In the genomic region with DNA sequence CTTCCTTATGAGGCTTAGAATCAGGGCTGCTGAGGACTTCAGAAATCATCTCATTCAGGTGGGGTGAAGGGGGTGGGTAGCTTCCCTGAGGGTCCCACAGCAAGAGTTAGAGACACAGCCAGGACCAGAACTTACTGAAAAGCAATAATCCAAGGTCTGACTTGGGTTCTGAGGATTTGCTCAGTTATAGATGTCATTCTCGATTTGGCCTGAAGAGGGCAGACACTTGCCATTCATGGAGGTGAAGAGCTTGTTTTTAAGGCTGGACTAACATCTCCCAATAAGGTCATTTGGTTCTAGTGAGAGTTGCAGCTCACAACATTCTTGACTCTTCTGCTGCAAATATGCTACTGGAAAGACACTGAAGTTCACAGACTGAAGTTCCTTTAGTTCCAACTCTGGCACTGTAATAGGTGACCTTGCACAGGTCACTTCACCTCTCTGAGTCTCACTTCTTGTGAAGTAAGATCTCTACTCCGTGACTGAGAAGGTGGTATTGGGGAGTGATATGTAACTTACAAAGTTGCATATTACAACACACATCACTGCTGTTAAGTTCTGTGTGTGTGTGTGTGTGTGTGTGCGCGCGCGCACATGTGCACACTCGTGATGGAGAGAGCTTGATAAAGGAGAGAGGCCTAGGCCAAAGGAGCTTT, we compare ENCODE assay signal across 8 cellular contexts.
A peak's percentile ranks its signal among the peaks of the same experiment; 100 is the strongest.
DNase-seq lines count a peak whose midpoint lies in the region; ATAC-seq and TF ChIP-seq lines count a peak whose summit lies in the region.

No MANE protein-coding gene starts in this region.

- ATAC-seq in GM21515 (IDR thresholded peaks at IDR 0.05; ENCODE audit: unreplicated experiment): peak; percentile 89
- ATAC-seq in stimulated activated naive CD8-positive, alpha-beta T cell treated with anti-CD3 and anti-CD28 coated beads, Interleukin-15, amount 100 ng/mL, for 72 hours: peak; percentile 38

- H3K9ac ChIP-seq in OCI-LY1 (ENCODE audit: low read length) (no peak overlapping the region), mammary epithelial cell (ENCODE audit: insufficient read depth, low read length) (no peak overlapping the region)

- H3K4me1 ChIP-seq in OCI-LY1 (ENCODE audit: insufficient read depth, low read length, severe bottlenecking) (no peaks in the 10 kb centered on the region), mammary epithelial cell (ENCODE audit: insufficient read depth, low read length) (no peaks in the 10 kb centered on the region)

- no peak overlapping the region for H3K27ac ChIP-seq in OCI-LY1 (ENCODE audit: low read depth, low read length, poor library complexity, severe bottlenecking)
- no peak overlapping the region for H3K27ac ChIP-seq in mammary epithelial cell (ENCODE audit: insufficient read depth, low read depth, low read length)

- H2AFZ ChIP-seq in OCI-LY1 (ENCODE audit: low read length) (no peak overlapping the region), mammary epithelial cell (ENCODE audit: low read depth, low read length) (no peak overlapping the region)

- no peak overlapping the region for H3K4me3 ChIP-seq in OCI-LY1 (ENCODE audit: low read depth, low read length, poor library complexity, severe bottlenecking)
- no peak overlapping the region for H3K4me3 ChIP-seq in mammary epithelial cell (replicated peaks in 1 of 3; ENCODE audit: insufficient read depth in 1 of 3, low read depth in 2 of 3, low read length in 3 of 3)

- CTCF ChIA-PET in mammary epithelial cell (lab: Charles Lee; ENCODE audit: low non-redundant PET): interaction anchor here (0.6 to 1.0 kb wide), 7 partner anchors 8 to 308 kb away, joined by 3 to 7 read pairs (median 4); no protein-coding TSS in a partner anchor

- H3K36me3 ChIP-seq in OCI-LY1 (ENCODE audit: insufficient read depth, low read length) (no peaks in the 10 kb centered on the region), mammary epithelial cell (ENCODE audit: insufficient read depth, low read length) (peaks cover 3% of the 10 kb centered on the region)

- no TSS peak for BruUV-seq in mammary epithelial cell (replicated peaks; lab: Mats Ljungman, UMichigan)

- peaks cover 3% of the 10 kb centered on the region for H3K4me1 Mint-ChIP-seq in activated CD4-positive, alpha-beta T cell treated with anti-CD3 and anti-CD28 coated beads, Interleukin-2, amount 10 ng/mL, durations not matched to agents 24 days and 14 days
- H3K4me1 Mint-ChIP-seq in stimulated activated naive CD8-positive, alpha-beta T cell treated with anti-CD3 and anti-CD28 coated beads, Interleukin-15, amount 100 ng/mL, for 72 hours: no peaks in the 10 kb centered on the region

- no peaks in the 10 kb centered on the region for H3K36me3 Mint-ChIP-seq in activated CD4-positive, alpha-beta T cell treated with anti-CD3 and anti-CD28 coated beads, Interleukin-2, amount 10 ng/mL, durations not matched to agents 24 days and 14 days (ENCODE audit: low read depth)

- intact Hi-C loops in activated CD4-positive, alpha-beta T cell treated with anti-CD3 and anti-CD28 coated beads, Interleukin-2, amount 10 ng/mL, durations not matched to agents 24 days and 14 days (cut with micrococcal nuclease): loop anchor here (1.0 to 2.0 kb wide), 3 partner anchors 224 to 377 kb away; partner anchors contain the start of gene DEPDC1
- intact Hi-C loops in mammary epithelial cell (cut with micrococcal nuclease): loop anchor here (1.0 kb wide), 5 partner anchors 112 to 323 kb away; partner anchors contain the start of gene WLS

- H3K27me3 ChIP-seq in OCI-LY1 (ENCODE audit: insufficient read depth, low read length) (no peaks in the 10 kb centered on the region), mammary epithelial cell (ENCODE audit: insufficient read depth, low read length) (no peaks in the 10 kb centered on the region)

- 37% methylated on average over 7 of the region's 7 CpGs for WGBS in mammary epithelial cell (ENCODE audit: low coverage, missing lambda C conversion rate)

- H3K9me2 ChIP-seq in OCI-LY1 (ENCODE audit: low read depth, low read length): no peaks in the 10 kb centered on the region

- H4K20me1 ChIP-seq in OCI-LY1 (ENCODE audit: insufficient read depth, low read length) (no peaks in the 10 kb centered on the region), mammary epithelial cell (ENCODE audit: insufficient read depth, low read length) (no peaks in the 10 kb centered on the region)

- no peaks in the 10 kb centered on the region for H3K9me3 ChIP-seq in OCI-LY1 (ENCODE audit: low read length)
- no peaks in the 10 kb centered on the region for H3K9me3 ChIP-seq in mammary epithelial cell (replicated peaks; ENCODE audit: insufficient read depth, low read length)

- no peaks in the 10 kb centered on the region for H3K9me3 Mint-ChIP-seq in activated CD4-positive, alpha-beta T cell treated with anti-CD3 and anti-CD28 coated beads, Interleukin-2, amount 10 ng/mL, durations not matched to agents 24 days and 14 days
- H3K9me3 Mint-ChIP-seq in stimulated activated naive CD8-positive, alpha-beta T cell treated with anti-CD3 and anti-CD28 coated beads, Interleukin-15, amount 100 ng/mL, for 72 hours: no peaks in the 10 kb centered on the region

- in situ Hi-C loops in mammary epithelial cell (cut with MboI; ENCODE audit: low sequenced_read_pairs in 2 of 2): loop anchor here (10.0 to 25.0 kb wide), 3 partner anchors 325 to 583 kb away; partner anchors contain the start of gene RPE65 (in 1 of the 2)

- no peaks in the 10 kb centered on the region for H3K79me2 ChIP-seq in OCI-LY1 (ENCODE audit: insufficient read depth, low read length)
- H3K79me2 ChIP-seq in mammary epithelial cell (ENCODE audit: insufficient read depth, low read length): no peaks in the 10 kb centered on the region

- dilution Hi-C loops in mammary epithelial cell (cut with HindIII; ENCODE audit: low sequenced_read_pairs): no loop called here

- no peak overlapping the region for H3K27ac Mint-ChIP-seq in activated CD4-positive, alpha-beta T cell treated with anti-CD3 and anti-CD28 coated beads, Interleukin-2, amount 10 ng/mL, durations not matched to agents 24 days and 14 days
- no peak overlapping the region for H3K27ac Mint-ChIP-seq in stimulated activated naive CD8-positive, alpha-beta T cell treated with anti-CD3 and anti-CD28 coated beads, Interleukin-15, amount 100 ng/mL, for 72 hours

- TF ChIP-seq CTCF in OCI-LY1 (IDR thresholded peaks at IDR 0.05; ENCODE audit: low read length) (peak; percentile 72), mammary epithelial cell (conservative IDR thresholded peaks at IDR 0.05 in 1 of 2, IDR thresholded peaks at IDR 0.05 in 1 of 2; ENCODE audit: extremely low read depth in 1 of 2, insufficient read depth in 1 of 2, low read depth in 1 of 2, low read length in 2 of 2) (peak; percentile 76 to 78)

- H3K4me3 Mint-ChIP-seq in activated CD4-positive, alpha-beta T cell treated with anti-CD3 and anti-CD28 coated beads, Interleukin-2, amount 10 ng/mL, durations not matched to agents 24 days and 14 days: no peak overlapping the region
- H3K4me3 Mint-ChIP-seq in stimulated activated naive CD8-positive, alpha-beta T cell treated with anti-CD3 and anti-CD28 coated beads, Interleukin-15, amount 100 ng/mL, for 72 hours: no peak overlapping the region

- peak; percentile 82 for DNase-seq in activated CD4-positive, alpha-beta T cell treated with anti-CD3 and anti-CD28 coated beads, Interleukin-2, amount 10 ng/mL, durations not matched to agents 24 days and 14 days
- DNase-seq in activated CD4-positive, alpha-beta T cell treated with anti-CD3 and anti-CD28 coated beads for 1 hour: no peak
- DNase-seq in HT1080 (ENCODE audit: low read depth) (peak; percentile 73), mammary epithelial cell (peak; percentile 64), kidney tubule cell (ENCODE audit: low spot score) (peak; percentile 80)
- peak; percentile 28 to 40 for DNase-seq in stimulated activated naive CD8-positive, alpha-beta T cell treated with anti-CD3 and anti-CD28 coated beads, Interleukin-15, amount 100 ng/mL, for 72 hours

- H3K27me3 Mint-ChIP-seq in activated CD4-positive, alpha-beta T cell treated with anti-CD3 and anti-CD28 coated beads, Interleukin-2, amount 10 ng/mL, durations not matched to agents 24 days and 14 days: no peaks in the 10 kb centered on the region
- no peaks in the 10 kb centered on the region for H3K27me3 Mint-ChIP-seq in stimulated activated naive CD8-positive, alpha-beta T cell treated with anti-CD3 and anti-CD28 coated beads, Interleukin-15, amount 100 ng/mL, for 72 hours

- H3F3A ChIP-seq in OCI-LY1 (ENCODE audit: insufficient read depth, low read length): no peaks in the 10 kb centered on the region

- H3K4me2 ChIP-seq in OCI-LY1 (ENCODE audit: low read length) (no peak overlapping the region), mammary epithelial cell (ENCODE audit: insufficient read depth, low read depth, low read length) (no peak overlapping the region)
